Comparison of ENCODE assay signal across 8 cellular contexts in the genomic region with DNA sequence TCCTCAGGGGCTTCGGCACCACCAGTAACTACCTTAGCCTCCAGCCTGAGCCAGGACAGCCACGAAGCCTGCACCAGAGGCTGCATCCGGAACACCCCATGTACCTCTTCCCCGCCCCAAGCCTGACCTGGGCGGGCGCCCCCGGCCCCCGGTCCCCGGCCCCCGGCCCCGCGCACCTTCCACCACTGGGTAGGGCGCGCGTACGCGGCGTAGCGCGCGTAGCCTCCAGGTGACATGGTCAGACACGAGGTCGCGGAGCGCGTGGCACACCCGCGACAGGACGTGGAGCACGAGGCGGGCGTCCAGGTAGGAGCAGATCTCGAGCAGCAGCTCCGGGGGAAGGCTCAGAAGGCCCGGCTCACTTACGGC. TPM values are rescaled to one million over a fixed set of nuclear protein-coding genes. Genes with fewer than 3 reads are reported as not detected.
DNase-seq lines count a peak whose midpoint lies in the region; ATAC-seq and TF ChIP-seq lines count a peak whose summit lies in the region.

No MANE protein-coding gene starts in this region.

- no peak for TF ChIP-seq RAD21 in Ishikawa (IDR thresholded peaks at IDR 0.05; ENCODE audit: low read depth)

- no peak for DNase-seq in cardiac muscle cell (ENCODE audit: low read depth in 1 of 2, low spot score in 1 of 2)
- no peak for DNase-seq in Right ventricle myocardium inferior (ENCODE audit: missing footprints)
- no peak for DNase-seq in cardiac fibroblast (ENCODE audit: low read depth in 2 of 2)
- no peak for DNase-seq in mesothelial cell of epicardium (ENCODE audit: low spot score in 2 of 2, unreplicated experiment in 2 of 2)
- no peak for DNase-seq in superior temporal gyrus (ENCODE audit: extremely low spot score)
- no peak for DNase-seq in dedifferentiated amniotic fluid mesenchymal stem cell (ENCODE audit: extremely low spot score)
- no peak for DNase-seq in NCI-H1436 treated with DMSO at 0.1 percent for 48 hours (lab: John Stamatoyannopoulos, UW)

- H3K27me3 Mint-ChIP-seq in mesothelial cell of epicardium (ENCODE audit: low read depth), result no peaks in the 10 kb centered on the region

- peaks cover 11% of the 10 kb centered on the region for H3K36me3 Mint-ChIP-seq in mesothelial cell of epicardium

- H3K4me1 ChIP-seq in cardiac muscle cell (ENCODE audit: low read depth), result no peaks in the 10 kb centered on the region

- no peaks in the 10 kb centered on the region for H3K9me3 ChIP-seq in cardiac muscle cell (ENCODE audit: low read depth)

- no peak for TF ChIP-seq EP300 in Ishikawa (IDR thresholded peaks at IDR 0.05; ENCODE audit: borderline replicate concordance)

- H3K9me3 Mint-ChIP-seq in mesothelial cell of epicardium, result no peaks in the 10 kb centered on the region

- peaks cover 2% of the 10 kb centered on the region for H3K36me3 ChIP-seq in cardiac muscle cell

- TF ChIP-seq CTCF in cardiac muscle cell (IDR thresholded peaks at IDR 0.05; ENCODE audit: low read depth, low read length), result no peak
- no peak for TF ChIP-seq CTCF in cardiac fibroblast (IDR thresholded peaks at IDR 0.05; ENCODE audit: low read depth, low read length)
- TF ChIP-seq CTCF in mesothelial cell of epicardium (IDR thresholded peaks at IDR 0.05; ENCODE audit: unreplicated experiment), result no peak

- peak overlapping the region; percentile 89 for H3K4me3 Mint-ChIP-seq in mesothelial cell of epicardium

- peak overlapping the region; percentile 72 for H3K4me3 ChIP-seq in cardiac muscle cell
- H3K4me3 ChIP-seq in cardiac fibroblast (replicated peaks in 1 of 2; ENCODE audit: low read depth in 2 of 2, low read length in 2 of 2), result peak overlapping the region; percentile 92 to 93

- peaks cover 6% of the 10 kb centered on the region for H3K4me1 Mint-ChIP-seq in mesothelial cell of epicardium

- intact Hi-C loops in Right ventricle myocardium inferior (cut with DNase I), result no loop called here

- peak overlapping the region; percentile 98 for H3K27ac Mint-ChIP-seq in mesothelial cell of epicardium

- H3K27ac ChIP-seq in cardiac muscle cell, result no peak overlapping the region

- no peak for ATAC-seq in Right ventricle myocardium inferior

- no peaks in the 10 kb centered on the region for H3K27me3 ChIP-seq in cardiac muscle cell

TF ChIP-seq in Ishikawa, 13 proteins besides CTCF, POLR2A, EP300 and RAD21:
- TF ChIP-seq TCF12 (IDR thresholded peaks at IDR 0.05; ENCODE audit: low read depth), result no peak
- TF ChIP-seq, protein P1, sequence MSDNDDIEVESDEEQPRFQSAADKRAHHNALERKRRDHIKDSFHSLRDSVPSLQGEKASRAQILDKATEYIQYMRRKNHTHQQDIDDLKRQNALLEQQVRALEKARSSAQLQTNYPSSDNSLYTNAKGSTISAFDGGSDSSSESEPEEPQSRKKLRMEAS (IDR thresholded peaks at IDR 0.05), result peak; percentile 87
TF ChIP-seq in Ishikawa: peak in this region for 1.

RNA-seq across cellular contexts. Expression of a gene that starts 0.5 kb away (rescaled TPM):
- total RNA-seq in cardiac muscle cell (17.2 and 32.7 TPM in 2 replicates), Right ventricle myocardium inferior (1.7 TPM), mesothelial cell of epicardium (9.6 to 9.8 TPM (median 9.8 TPM) in 3 replicates)
- polyA plus RNA-seq in cardiac muscle cell, result 25.6 and 29.6 TPM in 2 replicates

RNA-seq across cellular contexts. Expression of a gene that starts 8.2 kb away (rescaled TPM):
- total RNA-seq in cardiac muscle cell, result 1.1 TPM in 1 of 2 replicates, not detected in the other
- polyA plus RNA-seq in cardiac muscle cell, result 1.1 TPM in 1 of 2 replicates, not detected in the other
- not detected for total RNA-seq in Right ventricle myocardium inferior
- not detected in 3 replicates for total RNA-seq in mesothelial cell of epicardium

RNA-seq across cellular contexts. Expression of a gene that starts 14.3 kb away (rescaled TPM):
- total RNA-seq in cardiac muscle cell (64.8 and 113 TPM in 2 replicates), Right ventricle myocardium inferior (45.9 TPM), mesothelial cell of epicardium (91.3 to 101 TPM (median 97.0 TPM) in 3 replicates)
- polyA plus RNA-seq in cardiac muscle cell, result 80.0 and 99.5 TPM in 2 replicates

RNA-seq across cellular contexts. Expression of a gene that starts 27.8 kb away (rescaled TPM):
- total RNA-seq in cardiac muscle cell (43.4 and 68.6 TPM in 2 replicates), Right ventricle myocardium inferior (35.1 TPM), mesothelial cell of epicardium (105 to 116 TPM (median 105 TPM) in 3 replicates)
- polyA plus RNA-seq in cardiac muscle cell, result 20.1 and 20.5 TPM in 2 replicates

RNA-seq across cellular contexts. Expression of a gene that starts 29.4 kb away (rescaled TPM):
- total RNA-seq in cardiac muscle cell (28.4 and 39.0 TPM in 2 replicates), Right ventricle myocardium inferior (7.2 TPM), mesothelial cell of epicardium (12.5 to 14.6 TPM (median 13.6 TPM) in 3 replicates)
- 29.4 and 40.2 TPM in 2 replicates for polyA plus RNA-seq in cardiac muscle cell
